In the genomic region with DNA sequence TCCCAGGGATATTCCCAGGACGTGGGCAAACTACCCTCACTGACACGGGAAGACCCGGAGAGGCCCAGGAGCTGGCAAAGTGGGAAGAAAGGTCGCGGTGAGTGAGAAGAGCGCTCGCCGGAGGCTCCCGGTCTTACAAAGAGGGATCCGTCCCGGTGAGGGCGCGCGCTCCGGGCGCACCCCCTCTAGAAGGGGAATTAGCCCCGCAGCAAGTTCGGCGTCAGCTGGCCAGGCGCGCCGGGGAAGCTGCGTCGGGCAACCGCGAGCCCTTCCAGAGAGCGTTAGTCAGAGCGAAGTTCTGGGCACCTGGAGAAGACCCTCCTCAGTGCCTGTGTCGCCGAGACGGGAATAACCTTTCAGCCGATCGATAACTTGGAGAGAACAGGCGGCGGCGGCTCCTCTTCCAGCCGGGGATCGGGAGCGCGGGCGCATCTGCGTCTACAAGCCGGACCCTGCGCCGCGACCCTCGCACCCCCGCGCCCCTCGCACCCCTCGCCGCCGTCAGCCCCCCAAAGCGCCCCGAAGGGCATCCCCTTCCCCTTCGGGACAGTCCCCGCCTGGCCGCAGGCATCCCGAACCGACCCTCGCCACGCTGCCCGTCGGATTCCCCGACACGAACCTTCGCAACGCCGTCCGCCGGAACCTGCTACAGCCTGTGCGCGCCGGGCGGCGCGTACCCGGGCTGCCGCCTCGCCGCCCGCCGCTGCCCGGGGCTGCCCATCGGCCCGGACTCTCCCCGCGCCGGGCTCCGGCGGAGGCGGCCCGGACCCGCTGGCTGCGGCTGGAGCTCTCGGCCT, we compare ENCODE assay signal across 8 cellular contexts. TPM values are rescaled to one million over a fixed set of nuclear protein-coding genes. Genes with fewer than 3 reads are reported as not detected.
DNase-seq lines count a peak whose midpoint lies in the region; ATAC-seq and TF ChIP-seq lines count a peak whose summit lies in the region.

No MANE protein-coding gene starts in this region.

- DNase-seq in CD8-positive, alpha-beta memory T cell, result peak in 1 of 5 donors; percentile 7
- DNase-seq in effector memory CD8-positive, alpha-beta T cell, result peak in 2 of 3 experiments; percentile 7 to 13
- DNase-seq in testis (peak; percentile 39), NCI-H1436 (lab: John Stamatoyannopoulos, UW) (no peak)

- peak overlapping the region; percentile 87 to 95 (median 92) for H3K4me3 Mint-ChIP-seq in CD8-positive, alpha-beta memory T cell
- peak overlapping the region; percentile 82 to 85 for H3K4me3 Mint-ChIP-seq in effector memory CD8-positive, alpha-beta T cell

- H3K4me1 ChIP-seq in CD8-positive, alpha-beta memory T cell (ENCODE audit: insufficient read depth, low read length), result peaks cover 9% of the 10 kb centered on the region
- H3K4me1 ChIP-seq in mononuclear cell (ENCODE audit: insufficient read depth, low read length), result peaks cover 30% of the 10 kb centered on the region
- H3K4me1 ChIP-seq in testis, result peaks cover 4% of the 10 kb centered on the region

- 1 to 4% methylated on average over 3 to 82 of the region's 96 CpGs for WGBS in testis, 2 donors

- peak overlapping the region in 7 of 8 donors; percentile 40 to 83 (median 75) for H3K27ac Mint-ChIP-seq in CD8-positive, alpha-beta memory T cell
- H3K27ac Mint-ChIP-seq in effector memory CD8-positive, alpha-beta T cell, result peak overlapping the region in 1 of 2 donors; percentile 84

- ATAC-seq in GM19455 (IDR thresholded peaks at IDR 0.05; ENCODE audit: unreplicated experiment) (peak; percentile 56), HG03469 (IDR thresholded peaks at IDR 0.05; ENCODE audit: unreplicated experiment) (peak; percentile 33)
- peak; percentile 50 for ATAC-seq in effector memory CD8-positive, alpha-beta T cell (replicated peaks)

- no peak overlapping the region for H3K27ac ChIP-seq in CD8-positive, alpha-beta memory T cell (ENCODE audit: low read depth, low read length)
- H3K27ac ChIP-seq in VCaP (peak overlapping the region; percentile 84), testis (peak overlapping the region in 1 of 2 donors; percentile 88)

- peaks cover 16 to 44% of the 10 kb centered on the region in 2 donors for H3K27me3 Mint-ChIP-seq in CD8-positive, alpha-beta memory T cell
- H3K27me3 Mint-ChIP-seq in effector memory CD8-positive, alpha-beta T cell, result peaks cover 9 to 10% of the 10 kb centered on the region in 2 donors

- intact Hi-C loops in testis (cut with DNase I; ENCODE audit: low total_unique reads), result loop anchor here (10.0 kb wide), 1 partner anchor 615 kb away; no protein-coding TSS in a partner anchor

- TF ChIP-seq POLR2A in testis (IDR thresholded peaks at IDR 0.05), result no peak

- no peaks in the 10 kb centered on the region for H3K9me3 ChIP-seq in CD8-positive, alpha-beta memory T cell (ENCODE audit: low read length)
- H3K9me3 ChIP-seq in mononuclear cell (ENCODE audit: low read depth, low read length) (no peaks in the 10 kb centered on the region), testis (no peaks in the 10 kb centered on the region)

- H3K9me3 Mint-ChIP-seq in CD8-positive, alpha-beta memory T cell, result no peaks in the 10 kb centered on the region
- H3K9me3 Mint-ChIP-seq in effector memory CD8-positive, alpha-beta T cell, result no peaks in the 10 kb centered on the region

- peaks cover 0 to 3% (median 0%) of the 10 kb centered on the region in 3 donors for H3K36me3 Mint-ChIP-seq in CD8-positive, alpha-beta memory T cell
- H3K36me3 Mint-ChIP-seq in effector memory CD8-positive, alpha-beta T cell (ENCODE audit: insufficient read depth), result peaks cover 4% of the 10 kb centered on the region

- H3K4me3 ChIP-seq in CD8-positive, alpha-beta memory T cell (ENCODE audit: low read length), result peak overlapping the region; percentile 15
- H3K4me3 ChIP-seq in mononuclear cell (ENCODE audit: low read length) (peak overlapping the region; percentile 48), testis (peak overlapping the region; percentile 73 to 75)

- CTCF ChIA-PET in CD8-positive, alpha-beta memory T cell (lab: Charles Lee), result no interaction called here

- POLR2A ChIA-PET in CD8-positive, alpha-beta memory T cell (lab: Charles Lee), result no interaction called here

- H3K4me1 Mint-ChIP-seq in CD8-positive, alpha-beta memory T cell, result peaks cover 26 to 45% (median 30%) of the 10 kb centered on the region in 3 donors
- H3K4me1 Mint-ChIP-seq in effector memory CD8-positive, alpha-beta T cell (ENCODE audit: low read depth in 2 of 2), result peaks cover 25 to 30% of the 10 kb centered on the region in 2 donors

- TF ChIP-seq CTCF in VCaP (conservative IDR thresholded peaks at IDR 0.05) (no peak), testis (IDR thresholded peaks at IDR 0.05) (no peak)

- no peaks in the 10 kb centered on the region for H3K27me3 ChIP-seq in CD8-positive, alpha-beta memory T cell (ENCODE audit: insufficient read depth, low read length, poor library complexity, severe bottlenecking)
- peaks cover 19% of the 10 kb centered on the region for H3K27me3 ChIP-seq in mononuclear cell (ENCODE audit: insufficient read depth, low read length)
- no peaks in the 10 kb centered on the region for H3K27me3 ChIP-seq in testis

- no peaks in the 10 kb centered on the region for H3K36me3 ChIP-seq in CD8-positive, alpha-beta memory T cell (ENCODE audit: insufficient read depth, low read length)
- no peaks in the 10 kb centered on the region for H3K36me3 ChIP-seq in testis (ENCODE audit: low read depth, missing control alignments)

RNA-seq across cellular contexts. Expression of a gene that starts 0.5 kb away (rescaled TPM):
- total RNA-seq in CD8-positive, alpha-beta memory T cell, result 10 to 100 TPM in 1 of 2 experiments, 1 to 10 TPM in 1; 10.0 to 12.2 TPM
- polyA plus RNA-seq in CD8-positive, alpha-beta memory T cell, result 1.4 TPM
- total RNA-seq in mononuclear cell, result 2.4 TPM
- total RNA-seq in testis, result 10 to 100 TPM; 36.1 to 43.4 TPM
- 19.5 TPM for polyA plus RNA-seq in testis (ENCODE audit: insufficient read depth, low read depth, low replicate concordance)

Comparison
In these comparisons a context has a peak if more than half of its experiments do, and no peak if none do; other contexts are left out.
1. H3K4me3 ChIP-seq: peak in every context shown above with its lines; median percentile 74 in testis; 48 in mononuclear cell; 15 in CD8-positive, alpha-beta memory T cell.